ENCODE assay signal across 8 cellular contexts in the genomic region with DNA sequence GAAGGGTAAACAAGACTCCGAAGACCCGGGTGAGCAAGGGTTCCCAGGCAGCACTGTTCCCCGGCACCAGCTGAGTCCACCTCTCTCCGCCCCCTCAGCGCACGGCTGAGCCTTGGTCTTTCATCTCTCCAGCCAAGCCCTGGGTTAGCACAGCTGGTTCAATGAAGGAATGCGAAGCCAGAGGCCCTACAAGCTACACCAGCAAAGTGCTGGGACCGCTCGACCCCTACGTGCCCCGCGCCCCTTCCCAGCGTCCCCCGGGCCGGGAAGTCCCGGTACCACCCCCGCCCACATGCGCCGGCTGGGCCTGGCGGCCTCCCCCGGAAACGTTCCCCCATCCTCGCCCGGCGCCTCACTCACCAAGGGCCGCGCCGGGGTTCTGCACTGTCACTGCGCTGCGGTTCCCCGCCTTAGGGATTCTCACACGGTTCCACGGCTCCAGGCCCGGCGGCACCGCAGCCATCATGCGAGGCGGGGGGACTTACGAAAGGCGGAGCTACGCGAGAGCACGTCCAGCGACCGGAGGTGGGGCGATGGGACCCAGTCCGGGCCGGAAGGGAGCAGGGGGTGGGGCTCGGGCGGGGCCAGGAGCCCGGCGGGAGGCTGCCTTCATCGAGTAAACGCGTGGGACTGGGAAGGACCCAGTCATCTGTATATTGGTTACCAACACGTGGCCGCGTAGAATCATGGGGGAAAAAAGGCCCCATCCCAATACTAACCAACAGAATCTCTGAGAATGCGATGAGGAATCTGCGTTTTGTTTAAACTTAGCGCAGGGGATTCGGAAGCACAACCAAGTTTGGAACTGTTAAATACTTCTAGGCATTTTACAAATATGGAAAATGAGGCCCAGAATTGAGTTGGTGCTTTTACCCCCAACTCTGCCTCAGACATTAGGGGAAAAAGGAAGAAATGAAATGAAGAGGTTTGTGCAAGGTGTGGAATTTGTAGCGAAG. TPM values are rescaled to one million over a fixed set of nuclear protein-coding genes. Genes with fewer than 3 reads are reported as not detected.
A peak's percentile ranks its signal among the peaks of the same experiment; 100 is the strongest.
DNase-seq lines count a peak whose midpoint lies in the region; ATAC-seq and TF ChIP-seq lines count a peak whose summit lies in the region.

No MANE protein-coding gene starts in this region.

- peak overlapping the region; percentile 94 for H3K27ac Mint-ChIP-seq in GM23338
- peak overlapping the region; percentile 90 for H3K27ac Mint-ChIP-seq in activated T-helper 17 cell treated with anti-CD3 and anti-CD28 coated beads, Interleukin-2, amount 50 U/mL, for 72 hours
- H3K27ac Mint-ChIP-seq in naive thymus-derived CD4-positive, alpha-beta T cell: peak overlapping the region; percentile 87 to 96 (median 91)
- peak overlapping the region; percentile 88 for H3K27ac Mint-ChIP-seq in stimulated activated memory B cell treated with anti-CD40 and anti-IgM and Interleukin-4, amounts not matched to agents 10 μg/mL and 1 μg/mL and 100 μg/mL, for 72 hours

- peaks cover 2% of the 10 kb centered on the region for H3K27me3 Mint-ChIP-seq in GM23338 (ENCODE audit: insufficient read depth, low read depth, poor library complexity)
- no peaks in the 10 kb centered on the region for H3K27me3 Mint-ChIP-seq in activated T-helper 17 cell treated with anti-CD3 and anti-CD28 coated beads, Interleukin-2, amount 50 U/mL, for 72 hours
- H3K27me3 Mint-ChIP-seq in naive thymus-derived CD4-positive, alpha-beta T cell: no peaks in the 10 kb centered on the region
- no peaks in the 10 kb centered on the region for H3K27me3 Mint-ChIP-seq in stimulated activated memory B cell treated with anti-CD40 and anti-IgM and Interleukin-4, amounts not matched to agents 10 μg/mL and 1 μg/mL and 100 μg/mL, for 72 hours

- H3K9me3 ChIP-seq in naive thymus-derived CD4-positive, alpha-beta T cell (ENCODE audit: control insufficient read depth in 2 of 3, low read length in 3 of 3): no peaks in the 10 kb centered on the region

- peak overlapping the region; percentile 98 for H3K4me3 ChIP-seq in GM23338
- H3K4me3 ChIP-seq in fibroblast of mammary gland (ENCODE audit: control insufficient read depth, low read depth, low read length): peak overlapping the region; percentile 92
- H3K4me3 ChIP-seq in naive thymus-derived CD4-positive, alpha-beta T cell (ENCODE audit: low read length): peak overlapping the region; percentile 81

- no peaks in the 10 kb centered on the region for H3K9me3 Mint-ChIP-seq in GM23338
- no peaks in the 10 kb centered on the region for H3K9me3 Mint-ChIP-seq in activated T-helper 17 cell treated with anti-CD3 and anti-CD28 coated beads, Interleukin-2, amount 50 U/mL, for 72 hours
- peaks cover 0 to 2% (median 0%) of the 10 kb centered on the region in 11 donors for H3K9me3 Mint-ChIP-seq in naive thymus-derived CD4-positive, alpha-beta T cell
- H3K9me3 Mint-ChIP-seq in stimulated activated memory B cell treated with anti-CD40 and anti-IgM and Interleukin-4, amounts not matched to agents 10 μg/mL and 1 μg/mL and 100 μg/mL, for 72 hours: no peaks in the 10 kb centered on the region

- TF ChIP-seq CTCF in GM23338 (conservative IDR thresholded peaks at IDR 0.05; ENCODE audit: low read depth in 2 of 2): no peak
- TF ChIP-seq CTCF in fibroblast of mammary gland (conservative IDR thresholded peaks at IDR 0.05; ENCODE audit: control insufficient read depth, insufficient read depth, low read depth, low read length): no peak

- H3K4me3 Mint-ChIP-seq in GM23338: peak overlapping the region; percentile 97
- H3K4me3 Mint-ChIP-seq in activated T-helper 17 cell treated with anti-CD3 and anti-CD28 coated beads, Interleukin-2, amount 50 U/mL, for 72 hours: peak overlapping the region; percentile 94
- H3K4me3 Mint-ChIP-seq in naive thymus-derived CD4-positive, alpha-beta T cell: peak overlapping the region; percentile 87 to 97 (median 92)
- peak overlapping the region; percentile 86 for H3K4me3 Mint-ChIP-seq in stimulated activated memory B cell treated with anti-CD40 and anti-IgM and Interleukin-4, amounts not matched to agents 10 μg/mL and 1 μg/mL and 100 μg/mL, for 72 hours

- intact Hi-C loops in naive thymus-derived CD4-positive, alpha-beta T cell (cut with micrococcal nuclease): loop anchor here (1.0 to 10.0 kb wide), 15 partner anchors 8 to 1475 kb away; a partner anchor contains a TSS

- peak overlapping the region; percentile 97 for H3K4me2 ChIP-seq in GM23338

- peak; percentile 94 for ATAC-seq in GM23338
- ATAC-seq in activated T-helper 17 cell treated with anti-CD3 and anti-CD28 coated beads, Interleukin-2, amount 50 U/mL, for 72 hours (replicated peaks): peak; percentile 92
- peak; percentile 92 for ATAC-seq in naive thymus-derived CD4-positive, alpha-beta T cell
- ATAC-seq in stimulated activated memory B cell treated with anti-CD40 and anti-IgM and Interleukin-4, amounts not matched to agents 10 μg/mL and 1 μg/mL and 100 μg/mL, for 72 hours: peak; percentile 97

- H2AFZ ChIP-seq in GM23338: peak overlapping the region; percentile 95

- peak; percentile 97 for DNase-seq in Daoy (ENCODE audit: low read depth)
- DNase-seq in GM23338 (ENCODE audit: low spot score): peak; percentile 97
- peak; percentile 75 to 90 for DNase-seq in Kasumi-1 (lab: John Stamatoyannopoulos, UW)
- peak; percentile 93 for DNase-seq in RKO (ENCODE audit: low spot score)
- DNase-seq in fibroblast of mammary gland (ENCODE audit: low read depth): peak; percentile 88
- DNase-seq in naive thymus-derived CD4-positive, alpha-beta T cell: peak; percentile 69 to 89 (median 74)

- no peaks in the 10 kb centered on the region for H3K27me3 ChIP-seq in GM23338 (ENCODE audit: insufficient read depth)
- no peaks in the 10 kb centered on the region for H3K27me3 ChIP-seq in naive thymus-derived CD4-positive, alpha-beta T cell (ENCODE audit: control insufficient read depth in 2 of 2, insufficient read depth in 2 of 2, low read length in 2 of 2)

- H3K4me1 ChIP-seq in GM23338 (ENCODE audit: insufficient read depth): peaks cover 10% of the 10 kb centered on the region; the same call in 1 of the 2 replicates
- peaks cover 19 to 21% of the 10 kb centered on the region in 2 donors for H3K4me1 ChIP-seq in naive thymus-derived CD4-positive, alpha-beta T cell (ENCODE audit: control insufficient read depth in 2 of 2, insufficient read depth in 2 of 2, low read length in 2 of 2)

- H3F3A ChIP-seq in GM23338 (replicated peaks; ENCODE audit: low read depth): no peaks in the 10 kb centered on the region

- H3K4me1 Mint-ChIP-seq in GM23338: peaks cover 23% of the 10 kb centered on the region
- H3K4me1 Mint-ChIP-seq in activated T-helper 17 cell treated with anti-CD3 and anti-CD28 coated beads, Interleukin-2, amount 50 U/mL, for 72 hours: peaks cover 51% of the 10 kb centered on the region
- peaks cover 44 to 87% (median 71%) of the 10 kb centered on the region in 7 donors for H3K4me1 Mint-ChIP-seq in naive thymus-derived CD4-positive, alpha-beta T cell
- peaks cover 53% of the 10 kb centered on the region for H3K4me1 Mint-ChIP-seq in stimulated activated memory B cell treated with anti-CD40 and anti-IgM and Interleukin-4, amounts not matched to agents 10 μg/mL and 1 μg/mL and 100 μg/mL, for 72 hours

- peaks cover 23% of the 10 kb centered on the region for H3K36me3 Mint-ChIP-seq in GM23338 (ENCODE audit: low read depth)
- H3K36me3 Mint-ChIP-seq in activated T-helper 17 cell treated with anti-CD3 and anti-CD28 coated beads, Interleukin-2, amount 50 U/mL, for 72 hours (ENCODE audit: low read depth): peaks cover 54% of the 10 kb centered on the region
- H3K36me3 Mint-ChIP-seq in naive thymus-derived CD4-positive, alpha-beta T cell: peaks cover 0 to 31% (median 25%) of the 10 kb centered on the region in 5 donors
- H3K36me3 Mint-ChIP-seq in stimulated activated memory B cell treated with anti-CD40 and anti-IgM and Interleukin-4, amounts not matched to agents 10 μg/mL and 1 μg/mL and 100 μg/mL, for 72 hours: peaks cover 28% of the 10 kb centered on the region

- CTCF ChIA-PET in naive thymus-derived CD4-positive, alpha-beta T cell (lab: Charles Lee): interaction anchor here (0.8 to 1.6 kb wide), 6 partner anchors 15 to 376 kb away, joined by 3 to 9 read pairs (median 3); a partner anchor contains a TSS

- peak overlapping the region; percentile 93 for H3K27ac ChIP-seq in GM23338 (ENCODE audit: low read depth)
- H3K27ac ChIP-seq in naive thymus-derived CD4-positive, alpha-beta T cell (ENCODE audit: low read depth, low read length): peak overlapping the region; percentile 96

- H3K9me2 ChIP-seq in GM23338 (ENCODE audit: insufficient read depth): no peaks in the 10 kb centered on the region; the same call in 1 of the 2 replicates

- H3K79me2 ChIP-seq in GM23338 (replicated peaks; ENCODE audit: insufficient read depth): peaks cover 47% of the 10 kb centered on the region

- peaks cover 22% of the 10 kb centered on the region for H3K36me3 ChIP-seq in GM23338 (ENCODE audit: insufficient read depth)
- H3K36me3 ChIP-seq in naive thymus-derived CD4-positive, alpha-beta T cell (ENCODE audit: control insufficient read depth in 2 of 3, insufficient read depth in 3 of 3, low read length in 3 of 3): peaks cover 0 to 16% (median 4%) of the 10 kb centered on the region in 3 experiments

- POLR2A ChIA-PET in naive thymus-derived CD4-positive, alpha-beta T cell (lab: Charles Lee): interaction anchor here (0.7 to 9.6 kb wide), 12 partner anchors 13 to 676 kb away, joined by 3 to 106 read pairs (median 4); a partner anchor contains a TSS

- H4K20me1 ChIP-seq in GM23338 (replicated peaks; ENCODE audit: insufficient read depth): peaks cover 24% of the 10 kb centered on the region

TF ChIP-seq in GM23338, 12 proteins besides CTCF, POLR2A, EP300 and RAD21 (continues in another document):
- TF ChIP-seq STAT1 (IDR thresholded peaks at IDR 0.05; ENCODE audit: unreplicated experiment): no peak
- TF ChIP-seq JUNB (IDR thresholded peaks at IDR 0.05; ENCODE audit: unreplicated experiment): no peak

RNA-seq across cellular contexts. Expression of a gene that starts 28.7 kb away (rescaled TPM):
- total RNA-seq in Daoy (2014; rRNA removed; shearing (Covaris generic)): 49.3 and 94.4 TPM in 2 replicates
- 18.7 and 47.1 TPM in 2 replicates for total RNA-seq in GM23338 (2014; rRNA removed; shearing (Covaris generic))
- 36.8 and 39.9 TPM in 2 replicates for polyA plus RNA-seq in GM23338 (2016; fragmentation: Nextera tagmentation; extraction: Ambion mirVana)
- 10 to 100 TPM; 18.8 to 23.6 TPM for total RNA-seq in activated T-helper 17 cell treated with anti-CD3 and anti-CD28 coated beads, Interleukin-2, amount 50 U/mL, for 72 hours
- 10 to 100 TPM; 12.6 to 49.1 (median 26.4) TPM for total RNA-seq in naive thymus-derived CD4-positive, alpha-beta T cell
- 10 to 100 TPM; 31.1 to 32.8 TPM for polyA plus RNA-seq in naive thymus-derived CD4-positive, alpha-beta T cell

RNA-seq across cellular contexts. Expression of a gene that starts 44.6 kb away (rescaled TPM):
- total RNA-seq in Daoy (2014; rRNA removed; shearing (Covaris generic)): 0.09 TPM in 1 of 2 replicates, not detected in the other
- total RNA-seq in GM23338 (2014; rRNA removed; shearing (Covaris generic)): 0.12 and 0.28 TPM in 2 replicates
- 0.18 and 0.35 TPM in 2 replicates for polyA plus RNA-seq in GM23338 (2016; fragmentation: Nextera tagmentation; extraction: Ambion mirVana)
- 1 to 10 TPM; 5.7 to 6.7 TPM for total RNA-seq in activated T-helper 17 cell treated with anti-CD3 and anti-CD28 coated beads, Interleukin-2, amount 50 U/mL, for 72 hours
- total RNA-seq in naive thymus-derived CD4-positive, alpha-beta T cell: 10 to 100 TPM; 11.2 to 22.9 (median 17.8) TPM
- polyA plus RNA-seq in naive thymus-derived CD4-positive, alpha-beta T cell: 10 to 100 TPM; 18.8 to 20.9 TPM

Comparison
In these comparisons a context has a peak if more than half of its experiments do, and no peak if none do; other contexts are left out.
1. Peak in every context shown above with its lines: DNase-seq, ATAC-seq, H3K4me3 ChIP-seq and H3K27ac ChIP-seq.